ENCODE assay signal across 17 cellular contexts in the genomic region with DNA sequence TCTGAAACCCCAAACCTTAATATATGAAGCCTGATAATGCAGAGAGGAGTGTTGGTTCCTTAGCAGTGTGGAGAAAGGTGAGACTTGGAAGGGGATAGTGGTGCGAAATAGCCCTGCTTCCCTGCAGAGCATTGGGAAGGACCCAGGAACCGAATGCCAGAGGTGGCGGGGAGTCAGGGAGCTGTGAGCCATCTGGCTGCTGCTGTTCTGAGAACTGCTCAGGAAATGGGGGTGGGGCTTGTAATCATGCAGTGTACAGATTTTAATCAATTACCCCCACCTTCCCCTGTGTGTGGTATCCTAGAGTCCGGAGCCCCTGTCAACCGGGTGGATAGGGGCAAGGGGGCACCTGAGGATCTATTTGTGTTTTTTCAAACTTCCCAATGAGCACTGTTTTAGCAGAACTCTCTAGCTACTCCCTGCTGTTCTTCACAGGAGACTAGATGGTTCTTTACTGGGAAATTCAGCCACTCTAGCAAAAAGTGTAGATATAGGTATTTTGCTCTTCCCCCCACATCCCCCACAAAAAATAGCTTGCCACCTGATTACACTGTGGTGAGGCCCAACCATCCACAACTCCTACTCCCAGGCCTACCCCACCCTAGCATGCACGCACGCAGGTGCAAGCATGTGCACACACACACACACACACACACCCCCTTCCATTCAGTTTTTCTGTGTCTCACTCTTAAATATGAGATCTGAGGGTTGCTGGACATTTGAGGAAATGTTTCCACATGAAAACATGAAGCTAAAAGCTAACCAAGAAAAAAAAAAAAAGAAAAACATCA. TPM values are rescaled to one million over a fixed set of nuclear protein-coding genes. Genes with fewer than 3 reads are reported as not detected.
DNase-seq lines count a peak whose midpoint lies in the region; ATAC-seq and TF ChIP-seq lines count a peak whose summit lies in the region.
"Had no signal": no experiment of that assay in that cellular context is flagged by ENCODE, and none has a peak within 500 bp of the region (broad histone marks: within the 10 kb centered on the region; RNA-seq: fewer than 3 reads in every experiment).

No MANE protein-coding gene starts in this region.

- H3K4me3 ChIP-seq in H7 (ENCODE audit: insufficient read depth, low read depth, low read length) = no peak overlapping the region
- H3K4me3 ChIP-seq in PC-3 (ENCODE audit: low read length) = no peak overlapping the region
- no peak overlapping the region for H3K4me3 ChIP-seq in fibroblast of lung (replicated peaks in 1 of 4; ENCODE audit: control extremely low read depth in 1 of 4, insufficient read depth in 1 of 4, low read depth in 3 of 4, low read length in 4 of 4)
- H3K4me3 ChIP-seq: gastrocnemius medialis, HAP-1, ovary, stomach had no signal

- intact Hi-C loops in PC-3 (cut with micrococcal nuclease) = no loop called here

- H3K4me2 ChIP-seq in PC-3 (ENCODE audit: low read length) (peak overlapping the region; percentile 66; the same call in 1 of the 2 replicates), fibroblast of lung (ENCODE audit: extremely low read depth, insufficient read depth, low read length) (peak overlapping the region; percentile 15)

- DNase-seq in COLO668 (lab: John Stamatoyannopoulos, UW; ENCODE audit: unreplicated experiment) (peak; percentile 17), H7 (peak; percentile 54), PC-3 (no peak), fibroblast of lung (ENCODE audit: low read depth in 2 of 2) (peak; percentile 18 to 30), AG08395 (ENCODE audit: low spot score) (no peak), dermis blood vessel endothelial cell (no peak), cerebellar nuclear complex (lab: John Stamatoyannopoulos, UW) (no peak)
- DNase-seq: activated CD8-positive, alpha-beta memory T cell treated with anti-CD3 and anti-CD28 coated beads, Interleukin-2, amount 50 U/mL, for 4 hours; caudate nucleus; CD4-positive, alpha-beta T cell; gastrocnemius medialis; GDM1; MM.1S; ovary; stomach had no signal

- CTCF ChIA-PET in PC-3 (lab: Charles Lee) = no interaction called here

- no peaks in the 10 kb centered on the region for H3F3A ChIP-seq in PC-3 (ENCODE audit: low read length, unreplicated experiment)

- POLR2A ChIA-PET in PC-3 (lab: Charles Lee; ENCODE audit: unreplicated experiment) = interaction anchor here (0.6 kb wide), 1 partner anchor 41 kb away, joined by 6 read pairs; no protein-coding TSS in a partner anchor

- TF ChIP-seq CTCF in PC-3 (conservative IDR thresholded peaks at IDR 0.05; ENCODE audit: low read depth, low read length) (no peak), fibroblast of lung (conservative IDR thresholded peaks at IDR 0.05 in 1 of 2, IDR thresholded peaks at IDR 0.05 in 1 of 2; ENCODE audit: low read depth in 1 of 2, low read length in 2 of 2) (no peak)

- H3K4me1 ChIP-seq in PC-3 (ENCODE audit: insufficient read depth, low read length) = peaks cover 30% of the 10 kb centered on the region
- peaks cover 11% of the 10 kb centered on the region for H3K4me1 ChIP-seq in fibroblast of lung (ENCODE audit: control insufficient read depth, extremely low read depth, insufficient read depth, low read length)
- H3K4me1 ChIP-seq: gastrocnemius medialis, HAP-1 had no signal

- no peaks in the 10 kb centered on the region for H3K27me3 ChIP-seq in H7 (ENCODE audit: control insufficient read depth, insufficient read depth, low read length)
- no peaks in the 10 kb centered on the region for H3K27me3 ChIP-seq in PC-3 (ENCODE audit: low read length)
- H3K27me3 ChIP-seq in fibroblast of lung (ENCODE audit: control insufficient read depth, insufficient read depth, low read length) = no peaks in the 10 kb centered on the region
- H3K27me3 ChIP-seq: gastrocnemius medialis, ovary, stomach had no signal

- no peaks in the 10 kb centered on the region for H3K9me3 ChIP-seq in PC-3 (ENCODE audit: low read length)
- no peaks in the 10 kb centered on the region for H3K9me3 ChIP-seq in fibroblast of lung (ENCODE audit: control insufficient read depth, insufficient read depth, low read depth, low read length)
- H3K9me3 ChIP-seq: gastrocnemius medialis, HAP-1, ovary had no signal

- H3K79me2 ChIP-seq in PC-3 (ENCODE audit: low read length) = no peaks in the 10 kb centered on the region
- no peaks in the 10 kb centered on the region for H3K79me2 ChIP-seq in fibroblast of lung (ENCODE audit: control insufficient read depth, insufficient read depth, low read length)

- H3K36me3 ChIP-seq in H7 (replicated peaks; ENCODE audit: control insufficient read depth, insufficient read depth, low read length) (no peaks in the 10 kb centered on the region), PC-3 (ENCODE audit: low read depth, low read length) (no peaks in the 10 kb centered on the region), fibroblast of lung (ENCODE audit: control insufficient read depth, insufficient read depth, low read length) (no peaks in the 10 kb centered on the region)
- H3K36me3 ChIP-seq: gastrocnemius medialis, HAP-1, ovary, stomach had no signal

- H3K9ac ChIP-seq in PC-3 (ENCODE audit: low read length) (no peak overlapping the region), fibroblast of lung (ENCODE audit: insufficient read depth, low read length) (no peak overlapping the region)

- H4K20me1 ChIP-seq in PC-3 (ENCODE audit: low read length) (no peaks in the 10 kb centered on the region), fibroblast of lung (ENCODE audit: control insufficient read depth, extremely low read depth, insufficient read depth, low read length) (no peaks in the 10 kb centered on the region)

- H3K27ac ChIP-seq in PC-3 (ENCODE audit: low read length) (no peak overlapping the region), fibroblast of lung (ENCODE audit: insufficient read depth, low read length) (no peak overlapping the region)
- H3K27ac ChIP-seq: gastrocnemius medialis, ovary, stomach had no signal

- no peak overlapping the region for H2AFZ ChIP-seq in PC-3 (ENCODE audit: low read length)
- H2AFZ ChIP-seq in fibroblast of lung (ENCODE audit: low read length) = peak overlapping the region; percentile 47

- H3K9me2 ChIP-seq in PC-3 (replicated peaks; ENCODE audit: low read length) = no peaks in the 10 kb centered on the region

- no TSS peak for BruUV-seq in PC-3 (replicated peaks; lab: Mats Ljungman, UMichigan)

- no peak for ATAC-seq in PC-3
- no peak for ATAC-seq in GM18520 (IDR thresholded peaks at IDR 0.05; ENCODE audit: unreplicated experiment)
- ATAC-seq: gastrocnemius medialis had no signal

RNA-seq across cellular contexts. Expression of gene MBOAT2, which starts 30.1 kb away (rescaled TPM):
- total RNA-seq in H7 (2014; rRNA removed; shearing (Covaris generic)) = 16.4 and 23.9 TPM in 2 replicates
- total RNA-seq in PC-3 (2014; rRNA removed) (26.8 and 30.7 TPM in 2 replicates), fibroblast of lung (36.0 and 46.4 TPM in 2 replicates), dermis blood vessel endothelial cell (14.5 and 15.0 TPM in 2 replicates)
- polyA plus RNA-seq in fibroblast of lung = 44.8 and 68.3 TPM in 2 replicates
- 32.3 and 42.0 TPM in 2 replicates for polyA plus RNA-seq in fibroblast of lung (2012)
- polyA minus RNA-seq in fibroblast of lung (ENCODE audit: low replicate concordance) = 10.5 and 40.1 TPM in 2 replicates

Comparison
In these comparisons a context has a peak if more than half of its experiments do, and no peak if none do; other contexts are left out.
1. DNase-seq: peak in COLO668 (single experiment), H7 (single experiment) and fibroblast of lung (2 of 2); none in PC-3 (single experiment), AG08395 (single experiment), dermis blood vessel endothelial cell (single experiment) and cerebellar nuclear complex (0 of 2).